ENCODE assay signal across 8 cellular contexts in the genomic region with DNA sequence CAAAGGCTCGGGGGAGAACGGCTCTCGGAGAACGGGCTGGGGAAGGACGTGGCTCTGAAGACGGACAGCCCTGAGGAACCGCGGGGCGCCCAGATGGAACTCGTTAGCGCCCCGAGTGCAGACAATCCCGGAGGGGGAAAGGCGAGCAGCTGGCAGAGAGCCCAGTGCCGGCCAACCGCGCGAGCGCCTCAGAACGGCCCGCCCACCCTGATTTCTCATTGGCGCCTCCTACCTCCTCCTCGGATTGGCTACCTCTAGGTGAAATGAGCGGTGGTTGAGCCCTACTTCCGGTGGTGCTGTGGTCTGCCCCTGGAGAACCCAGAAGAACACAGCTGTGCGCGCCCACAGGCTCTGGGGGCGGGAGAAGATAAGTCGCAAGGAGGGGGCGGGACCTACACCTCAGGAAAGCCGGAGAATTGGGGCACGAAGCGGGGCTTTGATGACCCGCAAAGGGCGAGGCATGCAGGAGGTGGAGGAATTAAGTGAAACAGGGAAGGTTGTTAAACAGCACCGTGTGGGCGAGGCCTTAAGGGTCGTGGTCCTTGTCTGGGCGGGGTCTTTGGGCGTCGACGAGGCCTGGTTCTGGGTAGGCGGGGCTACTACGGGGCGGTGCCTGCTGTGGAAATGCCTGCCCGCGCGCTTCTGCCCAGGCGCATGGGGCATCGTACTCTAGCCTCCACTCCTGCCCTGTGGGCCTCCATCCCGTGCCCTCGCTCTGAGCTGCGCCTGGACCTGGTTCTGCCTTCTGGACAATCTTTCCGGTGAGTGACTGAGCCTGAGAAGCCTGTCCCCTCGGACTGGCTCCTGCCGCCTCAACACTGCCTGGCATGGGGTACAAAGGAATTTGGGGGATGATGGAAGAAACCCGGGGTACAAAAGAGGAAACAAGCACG. TPM values are rescaled to one million over a fixed set of nuclear protein-coding genes. Genes with fewer than 3 reads are reported as not detected.
DNase-seq lines count a peak whose midpoint lies in the region; ATAC-seq and TF ChIP-seq lines count a peak whose summit lies in the region.

OGG1 (plus strand) TSS at position 290 of the 893 bp plus-strand sequence; CDS start at position 625, 335 bp downstream.

- H3K27me3 Mint-ChIP-seq in activated B cell treated with CpG ODN at 0.5 μM for 24 hours, result no peaks in the 10 kb centered on the region

- POLR2A ChIA-PET in activated B cell treated with CpG ODN at 0.5 μM for 24 hours (lab: Charles Lee), result interaction anchor here (0.6 to 6.3 kb wide), 19 partner anchors 14 to 571 kb away, joined by 3 to 106 read pairs (median 4); partner anchors contain the start of genes ARPC4, BRPF1, JAGN1 and MTMR14

- intact Hi-C loops in activated B cell treated with CpG ODN at 0.5 μM for 24 hours (cut with micrococcal nuclease), result loop anchor here (1.0 to 2.0 kb wide), 7 partner anchors 19 to 353 kb away; partner anchors contain the start of genes BRPF1, CAMK1, FANCD2 and MTMR14

- TF ChIP-seq CTCF in activated B cell treated with CpG ODN at 0.5 μM for 24 hours (IDR thresholded peaks at IDR 0.05), result no peak

- in situ Hi-C loops in GM18951 (cut with MboI; ENCODE audit: low sequenced_read_pairs, unreplicated experiment), result no loop called here

- peak; percentile 99 for DNase-seq in AG08395 (ENCODE audit: low spot score)
- DNase-seq in NCI-H345 (lab: John Stamatoyannopoulos, UW), result peak; percentile 95
- DNase-seq in activated B cell treated with CpG ODN at 0.5 μM for 24 hours, result peak; percentile 89
- DNase-seq in caudate nucleus (lab: John Stamatoyannopoulos, UW), result peak; percentile 34 to 98 (median 93)
- peak; percentile 97 for DNase-seq in inferior parietal cortex (ENCODE audit: extremely low spot score)
- peak; percentile 93 to 96 for DNase-seq in stimulated activated CD4-positive, alpha-beta T cell treated with anti-CD3 and anti-CD28 coated beads, Interleukin-12 subunit alpha, Interleukin-12 subunit beta, amount 100 ng/mL, for 24 hours (ENCODE audit: low read depth in 2 of 2)

- no peaks in the 10 kb centered on the region for H3K9me3 Mint-ChIP-seq in activated B cell treated with CpG ODN at 0.5 μM for 24 hours

- H3K27ac Mint-ChIP-seq in activated B cell treated with CpG ODN at 0.5 μM for 24 hours, result peak within 1 kb of the TSS; percentile 95

- peak within 1 kb of the TSS; percentile 95 for H3K27ac ChIP-seq in caudate nucleus (ENCODE audit: low read depth, low read length)

- peaks cover 66% of the 10 kb centered on the region for H3K36me3 Mint-ChIP-seq in activated B cell treated with CpG ODN at 0.5 μM for 24 hours (ENCODE audit: low read depth)

- peaks cover 48% of the 10 kb centered on the region for H3K4me1 Mint-ChIP-seq in activated B cell treated with CpG ODN at 0.5 μM for 24 hours

- CTCF ChIA-PET in activated B cell treated with CpG ODN at 0.5 μM for 24 hours (lab: Charles Lee), result interaction anchor here (0.6 to 1.6 kb wide), 5 partner anchors 17 to 246 kb away, joined by 3 to 5 read pairs (median 4); partner anchors contain the start of genes ARPC4 and TADA3

- H3K4me3 Mint-ChIP-seq in activated B cell treated with CpG ODN at 0.5 μM for 24 hours, result peak within 1 kb of the TSS; percentile 94

- peak; percentile 84 for ATAC-seq in HG03196 (IDR thresholded peaks at IDR 0.05; ENCODE audit: unreplicated experiment)
- peak; percentile 90 for ATAC-seq in activated B cell treated with CpG ODN at 0.5 μM for 24 hours (ENCODE audit: low read depth)

- peak; percentile 70 for TF ChIP-seq POLR2A in GM18951 (IDR thresholded peaks at IDR 0.05; ENCODE audit: extremely low read depth, insufficient read depth, insufficient read length)

RNA-seq across cellular contexts. Expression of gene OGG1, which starts in this region (rescaled TPM):
- total RNA-seq in activated B cell treated with CpG ODN at 0.5 μM for 24 hours, result 43.5 and 60.7 TPM in 2 replicates

Comparison
In these comparisons a context has a peak if more than half of its experiments do, and no peak if none do; other contexts are left out.
1. Peak in every context shown above with its lines: DNase-seq, ATAC-seq and H3K27ac ChIP-seq.